Comparison of ENCODE assay signal across 8 cellular contexts in the genomic region with DNA sequence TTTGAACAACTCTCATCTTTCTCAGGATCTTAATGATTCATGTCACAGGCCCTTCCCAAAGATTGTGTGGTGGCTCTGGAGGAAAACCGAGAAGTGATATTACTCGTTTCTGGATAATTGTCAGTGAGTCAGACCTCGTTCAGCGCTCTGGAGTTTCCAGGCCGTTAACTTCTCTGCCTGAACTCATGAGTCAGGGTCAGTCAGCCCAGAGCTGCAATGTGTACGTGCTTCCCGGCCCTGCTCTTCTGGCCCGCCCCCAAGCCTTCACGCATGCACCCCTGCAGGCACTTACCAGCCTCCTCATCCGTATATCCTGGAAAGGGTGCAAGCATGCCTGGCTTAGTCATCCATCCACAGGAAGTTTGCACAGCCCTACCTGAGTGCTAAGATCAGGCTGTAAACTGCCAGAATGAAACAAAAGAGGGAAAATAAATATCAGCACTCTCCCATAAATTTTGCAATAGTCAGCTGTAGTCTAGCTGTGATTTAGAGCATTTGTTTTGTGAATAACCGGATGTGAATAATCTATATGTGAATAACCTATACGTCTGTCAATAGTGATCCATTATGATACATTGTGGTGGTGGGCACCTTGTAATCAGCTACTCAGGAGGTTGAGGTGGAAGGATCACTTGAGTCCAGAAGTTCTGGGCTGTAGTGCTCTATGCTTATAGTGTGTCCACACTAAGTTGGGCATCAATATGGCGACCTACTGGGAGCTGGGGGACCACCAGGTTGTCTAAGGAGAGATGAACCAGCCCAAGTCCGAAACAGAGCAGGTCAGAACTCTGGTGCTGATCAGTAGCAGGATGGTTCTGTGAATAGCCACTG. TPM values are rescaled to one million over a fixed set of nuclear protein-coding genes. Genes with fewer than 3 reads are reported as not detected.
DNase-seq lines count a peak whose midpoint lies in the region; ATAC-seq, FAIRE-seq and TF ChIP-seq lines count a peak whose summit lies in the region.

No MANE protein-coding gene starts in this region.

- TF ChIP-seq RAD21 in K562 (CRISPR knock-in tag; conservative IDR thresholded peaks at IDR 0.05 in 1 of 2, IDR thresholded peaks at IDR 0.05 in 1 of 2): 0 out of 4 replicates have a peak, but pooled peaks of 1 of the 2 experiments have one; percentile 5

- POLR2A ChIA-PET in K562 (lab: Yijun Ruan, JAX): interaction anchor here (0.7 to 0.9 kb wide), 2 partner anchors 35 to 127 kb away, joined by 3 read pairs; partner anchors contain the start of gene SEMA4B

- peak overlapping the region; percentile 79 for H3K27ac Mint-ChIP-seq in HFFc6

- in situ Hi-C loops in K562 (cut with MboI): no loop called here

- peak overlapping the region; percentile 57 for H3K4me3 Mint-ChIP-seq in HFFc6

- H2AFZ ChIP-seq in K562 (ENCODE audit: low read depth, low read length): peak overlapping the region; percentile 86

- no peaks in the 10 kb centered on the region for H4K20me1 ChIP-seq in K562 (replicated peaks; ENCODE audit: control insufficient read depth, insufficient read depth, low read length)

- peak; percentile 92 for FAIRE-seq in K562 (lab: Jason Lieb, UNC)

- H3K4me1 Mint-ChIP-seq in HFFc6 (ENCODE audit: low read depth): peaks cover 17% of the 10 kb centered on the region

- H3K27ac ChIP-seq in K562 (ENCODE audit: extremely low read depth, low read depth, low read length) (peak overlapping the region; percentile 76), right lobe of liver (peak overlapping the region; percentile 34 to 75 (median 57)), stomach (peak overlapping the region; percentile 67 to 89 (median 76))

- H3K9me3 ChIP-seq in K562 (replicated peaks; ENCODE audit: control insufficient read depth, insufficient read depth, low read depth, low read length): peaks cover 5% of the 10 kb centered on the region; the same call in 1 of the 2 replicates
- no peaks in the 10 kb centered on the region for H3K9me3 ChIP-seq in right lobe of liver
- H3K9me3 ChIP-seq in stomach: no peaks in the 10 kb centered on the region

- H3K36me3 Mint-ChIP-seq in HFFc6 (ENCODE audit: low read depth): no peaks in the 10 kb centered on the region; the same call in 1 of the 2 replicates

- TF ChIP-seq EP300 in K562 (IDR thresholded peaks at IDR 0.05; ENCODE audit: low read length) (peak; percentile 59), stomach (IDR thresholded peaks at IDR 0.05) (no peak)

- H3K9ac ChIP-seq in K562 (ENCODE audit: insufficient read depth in 1 of 2, low read depth in 2 of 2, low read length in 2 of 2): peak overlapping the region; percentile 6 to 65; a peak in 2 of 4 replicates

- 19% methylated on average over 14 of the region's 14 CpGs for WGBS in K562 (ENCODE audit: insufficient coverage, low coverage, missing lambda C conversion rate)
- WGBS in right lobe of liver (ENCODE audit: insufficient coverage, low coverage, low lambda C conversion rate, missing lambda C conversion rate): 16% methylated on average over 14 of the region's 14 CpGs
- 21 to 28% (median 23%) methylated on average over 11 to 14 of the region's 14 CpGs for WGBS in stomach, 5 donors

- TF ChIP-seq POLR2A in K562 (conservative IDR thresholded peaks at IDR 0.05) (no peak), right lobe of liver (IDR thresholded peaks at IDR 0.05) (peak; percentile 50), stomach (IDR thresholded peaks at IDR 0.05) (no peak)

- CTCF ChIA-PET in K562 (lab: Yijun Ruan, JAX; ENCODE audit: low intra/inter-chr PET ratio): no interaction called here

- no peak overlapping the region for H3K4me3 ChIP-seq in K562
- H3K4me3 ChIP-seq in right lobe of liver: no peak overlapping the region
- no peak overlapping the region for H3K4me3 ChIP-seq in stomach

- peak; percentile 80 for DNase-seq in DMS79 (lab: John Stamatoyannopoulos, UW)
- DNase-seq in HFFc6: peak; percentile 100
- peak; percentile 89 for DNase-seq in NCI-H774 (lab: John Stamatoyannopoulos, UW)
- peak; percentile 73 to 94 (median 78) for DNase-seq in K562 (ENCODE audit: extremely low read depth in 1 of 4, low spot score in 3 of 4)
- peak; percentile 70 to 93 (median 75) for DNase-seq in right lobe of liver
- peak; percentile 87 for DNase-seq in stomach
- no peak for DNase-seq in NCI-H1694 (lab: John Stamatoyannopoulos, UW)

- H3K4me1 ChIP-seq in K562 (replicated peaks in 1 of 2; ENCODE audit: control insufficient read depth in 2 of 2, insufficient read depth in 2 of 2, low read length in 2 of 2): peaks cover 16 to 34% of the 10 kb centered on the region in 2 experiments
- peaks cover 0 to 26% (median 6%) of the 10 kb centered on the region in 4 donors for H3K4me1 ChIP-seq in right lobe of liver
- peaks cover 11 to 30% (median 20%) of the 10 kb centered on the region in 4 donors for H3K4me1 ChIP-seq in stomach

- H3K9me3 Mint-ChIP-seq in HFFc6: no peaks in the 10 kb centered on the region

- no peaks in the 10 kb centered on the region for H3K9me1 ChIP-seq in K562 (ENCODE audit: control insufficient read depth, insufficient read depth, low read length)

- intact Hi-C loops in K562 (cut with micrococcal nuclease): no loop called here
- intact Hi-C loops in right lobe of liver (cut with DNase I): loop anchor here (10.0 kb wide), 1 partner anchor 49 kb away; no protein-coding TSS in a partner anchor
- intact Hi-C loops in stomach (cut with DNase I; ENCODE audit: low total_unique reads): no loop called here

- TF ChIP-seq CTCF in HFFc6 (IDR thresholded peaks at IDR 0.05): no peak
- TF ChIP-seq CTCF in K562 (IDR thresholded peaks at IDR 0.05 in 2 of 3, conservative IDR thresholded peaks at IDR 0.05 in 1 of 3; ENCODE audit: insufficient read depth in 2 of 3, low read depth in 1 of 3, low read length in 3 of 3): no peak
- no peak for TF ChIP-seq CTCF in right lobe of liver (IDR thresholded peaks at IDR 0.05)
- no peak for TF ChIP-seq CTCF in stomach (IDR thresholded peaks at IDR 0.05)

- H3K27me3 ChIP-seq in K562 (ENCODE audit: control insufficient read depth in 2 of 2, insufficient read depth in 2 of 2, low read length in 2 of 2) (no peaks in the 10 kb centered on the region), right lobe of liver (no peaks in the 10 kb centered on the region), stomach (no peaks in the 10 kb centered on the region)

- H3K36me3 ChIP-seq in K562 (ENCODE audit: control insufficient read depth, insufficient read depth, low read length) (no peaks in the 10 kb centered on the region), right lobe of liver (no peaks in the 10 kb centered on the region), stomach (no peaks in the 10 kb centered on the region)

- H3K79me2 ChIP-seq in K562 (ENCODE audit: control insufficient read depth, insufficient read depth, low read length): no peaks in the 10 kb centered on the region

- BruUV-seq in K562 (replicated peaks; lab: Mats Ljungman, UMichigan): no TSS peak

- peak overlapping the region; percentile 59 for H3K4me2 ChIP-seq in K562 (ENCODE audit: insufficient read depth, low read length)

- peak; percentile 94 for ATAC-seq in K562
- peak; percentile 67 to 85 (median 76) for ATAC-seq in right lobe of liver
- no peak for ATAC-seq in GM18909 (IDR thresholded peaks at IDR 0.05; ENCODE audit: poor library complexity, unreplicated experiment)

- H3K27me3 Mint-ChIP-seq in HFFc6 (ENCODE audit: insufficient read depth): no peaks in the 10 kb centered on the region; the same call in 1 of the 2 replicates

TF ChIP-seq in K562, 482 proteins besides CTCF, POLR2A, EP300 and RAD21 (continues in another document):
- TF ChIP-seq TAF15 (IDR thresholded peaks at IDR 0.05; ENCODE audit: low read depth, low read length) (no peak), GABPA (tag; conservative IDR thresholded peaks at IDR 0.05; ENCODE audit: low read depth) (no peak; the same call in 1 of the 2 replicates), TAF7 (tag; IDR thresholded peaks at IDR 0.05) (no peak), ZNF551 (CRISPR knock-in tag; IDR thresholded peaks at IDR 0.05) (no peak), BHLHE40 (IDR thresholded peaks at IDR 0.05; ENCODE audit: low read length) (peak; percentile 45; the same call in 1 of the 2 replicates), ZKSCAN3 (CRISPR knock-in tag; IDR thresholded peaks at IDR 0.05) (no peak), ETS2 (tag; IDR thresholded peaks at IDR 0.05; ENCODE audit: borderline replicate concordance, poor library complexity, severe bottlenecking) (no peak), ZNF668 (CRISPR knock-in tag; IDR thresholded peaks at IDR 0.05) (no peak), JUN (IDR thresholded peaks at IDR 0.05; ENCODE audit: borderline replicate concordance, low read depth, low read length) (peak; percentile 86), JUN (CRISPR knock-in tag; IDR thresholded peaks at IDR 0.05; ENCODE audit: borderline replicate concordance) (no peak), RBM39 (optimal IDR thresholded peaks at IDR 0.05; ENCODE audit: low read depth, low read length) (no peak), FOSL1 (tag; conservative IDR thresholded peaks at IDR 0.05) (peak; percentile 99)

RNA-seq across cellular contexts. Expression of gene SEMA4B, which starts 35.3 kb away (rescaled TPM):
- 1 to 10 TPM; 5.6 to 7.7 (median 7.2) TPM for total RNA-seq in HFFc6 (2021; fragmentation: NEBNext Ultra II Directional; extraction: Animal tissue kit (Norgen Biotek cat#: 25700))
- total RNA-seq in K562 (2011; cell fraction: chromatin; rRNA removed; ENCODE audit: low replicate concordance): 229 and 471 TPM in 2 replicates
- total RNA-seq in K562 (2011; cell fraction: nucleolus; rRNA removed): 275 and 311 TPM in 2 replicates
- total RNA-seq in K562 (2011; cell fraction: nucleoplasm; rRNA removed): 234 and 268 TPM in 2 replicates
- total RNA-seq in K562 (2014; rRNA removed) (11.0 and 38.7 TPM in 2 replicates), K562 (2014; rRNA removed; fragmentation: Illumina TruSeq; extraction: Trizol) (8.5 and 10.7 TPM in 2 replicates), K562 (2015; rRNA removed; fragmentation: Illumina TruSeq; extraction: Trizol) (16.7 and 17.7 TPM in 2 replicates), K562 (2021) (33.6 and 37.9 TPM in 2 replicates), right lobe of liver (10 to 100 TPM; 17.1 to 67.7 (median 20.3) TPM), stomach (100 to 1,000 TPM in 1 of 5 donors, 10 to 100 TPM in 4; 37.9 to 199 (median 54.0) TPM)
- polyA plus RNA-seq in K562 (2011; rRNA removed) (28.8 and 56.9 TPM in 2 replicates), K562 (2014; fragmentation: Illumina TruSeq; extraction: Trizol) (10.9 and 16.9 TPM in 2 replicates), K562 (2014; fragmentation: Nextera tagmentation; extraction: Ambion mirVana) (1 to 10 TPM; 1.3 to 1.5 TPM), K562 (2014; rRNA removed) (24.8 and 27.8 TPM in 2 replicates), stomach (10 to 100 TPM; 11.3 to 81.4 (median 17.2) TPM)
- polyA plus RNA-seq in K562 (2011; cell fraction: cytosol; rRNA removed): 31.0 and 40.4 TPM in 2 replicates
- polyA plus RNA-seq in K562 (2011; cell fraction: nucleus; rRNA removed): 155 and 194 TPM in 2 replicates
- 31.3 and 40.0 TPM in 2 replicates for polyA plus RNA-seq in K562 (2012)
- polyA minus RNA-seq in K562 (2011; rRNA and poly(A)+ RNA removed): 41.6 and 47.9 TPM in 2 replicates
- 59.8 and 102 TPM in 2 replicates for polyA minus RNA-seq in K562 (2011; cell fraction: cytosol; rRNA and poly(A)+ RNA removed)
- polyA minus RNA-seq in K562 (2011; cell fraction: nucleus; rRNA and poly(A)+ RNA removed): 62.9 and 86.3 TPM in 2 replicates

Comparison
In these comparisons a context has a peak if more than half of its experiments do, and no peak if none do; other contexts are left out.
1. intact Hi-C loops: an anchor here in right lobe of liver (10.0 kb wide); none called in K562 and stomach.